ENCODE assay signal across 8 cellular contexts in genomic region chr20:44209691-44210421, GRCh38. TPM values are rescaled to one million over a fixed set of nuclear protein-coding genes. Genes with fewer than 3 reads are reported as not detected.
DNase-seq lines count a peak whose midpoint lies in the region; ATAC-seq and TF ChIP-seq lines count a peak whose summit lies in the region.

No MANE protein-coding gene starts in this region.

- H3K4me1 ChIP-seq in ES-I3 (ENCODE audit: insufficient read depth, low read length), result peaks cover 9% of the 10 kb centered on the region; the same call in 1 of the 2 replicates

- H3K36me3 ChIP-seq in ES-I3 (ENCODE audit: insufficient read depth, low read length), result no peaks in the 10 kb centered on the region; the same call in 1 of the 2 replicates

- DNase-seq in activated CD4-positive, alpha-beta T cell treated with anti-CD3 and anti-CD28 coated beads, Interleukin-2, amount 50 U/mL, for 48 hours, result peak; percentile 17 to 28
- DNase-seq in fibroblast of villous mesenchyme (ENCODE audit: low read depth) (peak; percentile 55), omental fat pad (ENCODE audit: low spot score) (no peak)
- no peak for DNase-seq in central memory CD4-positive, alpha-beta T cell

- ATAC-seq in HG03025 (IDR thresholded peaks at IDR 0.05; ENCODE audit: low FRiP score, unreplicated experiment) (peak; percentile 16), omental fat pad (ENCODE audit: low FRiP score) (peak; percentile 2), HG03097 (IDR thresholded peaks at IDR 0.05; ENCODE audit: low FRiP score, unreplicated experiment) (no peak), GM18858 (IDR thresholded peaks at IDR 0.05; ENCODE audit: unreplicated experiment) (no peak)

- H3K4me3 ChIP-seq in fibroblast of villous mesenchyme (ENCODE audit: low read depth, low read length), result peak overlapping the region; percentile 98

- H3K9me3 ChIP-seq in ES-I3 (ENCODE audit: control insufficient read depth, insufficient read depth, low read length), result no peaks in the 10 kb centered on the region

- H3K9ac ChIP-seq in ES-I3 (ENCODE audit: low read depth, low read length), result peak overlapping the region; percentile 95

- TF ChIP-seq CTCF in fibroblast of villous mesenchyme (IDR thresholded peaks at IDR 0.05; ENCODE audit: insufficient read depth, low read depth, low read length), result no peak
- TF ChIP-seq CTCF in omental fat pad (IDR thresholded peaks at IDR 0.05), result no peak

RNA-seq across cellular contexts. Expression of gene OSER1, which starts 0.7 kb away (rescaled TPM):
- total RNA-seq in fibroblast of villous mesenchyme (28.7 and 45.8 TPM in 2 replicates), omental fat pad (10 to 100 TPM; 42.8 to 65.0 (median 49.7) TPM)

RNA-seq across cellular contexts. Expression of gene JPH2, which starts 22.9 kb away (rescaled TPM):
- 37.4 and 50.5 TPM in 2 replicates for total RNA-seq in fibroblast of villous mesenchyme
- total RNA-seq in omental fat pad, result 1 to 10 TPM; 2.6 to 7.9 (median 7.1) TPM

RNA-seq across cellular contexts. Expression of gene GDAP1L1, which starts 37.3 kb away (rescaled TPM):
- total RNA-seq in fibroblast of villous mesenchyme, result not detected in 2 replicates
- total RNA-seq in omental fat pad, result not detected

Comparison
In these comparisons a context has a peak if more than half of its experiments do, and no peak if none do; other contexts are left out.
1. ATAC-seq: peak in HG03025 (single experiment) and omental fat pad (single experiment); none in HG03097 (single experiment) and GM18858 (single experiment).
2. DNase-seq: peak in activated CD4-positive, alpha-beta T cell treated with anti-CD3 and anti-CD28 coated beads, Interleukin-2, amount 50 U/mL, for 48 hours (2 of 2) and fibroblast of villous mesenchyme (single experiment); none in omental fat pad (single experiment) and central memory CD4-positive, alpha-beta T cell (single experiment).